ENCODE assay signal across 8 cellular contexts in genomic region chr7:158830211-158830723, GRCh38. TPM values are rescaled to one million over a fixed set of nuclear protein-coding genes. Genes with fewer than 3 reads are reported as not detected.
A peak's percentile ranks its signal among the peaks of the same experiment; 100 is the strongest.
DNase-seq lines count a peak whose midpoint lies in the region; ATAC-seq and TF ChIP-seq lines count a peak whose summit lies in the region.

No MANE protein-coding gene starts in this region.

- H3K9me3 ChIP-seq in left lung (no peaks in the 10 kb centered on the region), testis (no peaks in the 10 kb centered on the region)

- no peaks in the 10 kb centered on the region for H3K9me3 Mint-ChIP-seq in T-helper 2 cell treated with Interferon-gamma antibody and Interleukin-4, amounts not matched to agents 5 μg/mL and 100 μg/mL, for 36 hours

- peaks cover 5% of the 10 kb centered on the region for H3K27me3 Mint-ChIP-seq in T-helper 2 cell treated with Interferon-gamma antibody and Interleukin-4, amounts not matched to agents 5 μg/mL and 100 μg/mL, for 36 hours (ENCODE audit: low read depth)

- peak overlapping the region; percentile 86 for H3K27ac Mint-ChIP-seq in T-helper 2 cell treated with Interferon-gamma antibody and Interleukin-4, amounts not matched to agents 5 μg/mL and 100 μg/mL, for 36 hours

- in situ Hi-C loops in astrocyte of the cerebellum (cut with HindIII; ENCODE audit: low sequenced_read_pairs) = no loop called here

- no peaks in the 10 kb centered on the region for H3K27me3 ChIP-seq in left lung
- no peaks in the 10 kb centered on the region for H3K27me3 ChIP-seq in testis

- peak overlapping the region; percentile 72 for H3K4me3 Mint-ChIP-seq in T-helper 2 cell treated with Interferon-gamma antibody and Interleukin-4, amounts not matched to agents 5 μg/mL and 100 μg/mL, for 36 hours

- H3K36me3 Mint-ChIP-seq in T-helper 2 cell treated with Interferon-gamma antibody and Interleukin-4, amounts not matched to agents 5 μg/mL and 100 μg/mL, for 36 hours (ENCODE audit: low read depth) = peaks cover 14% of the 10 kb centered on the region

- peaks cover 29% of the 10 kb centered on the region for H3K4me1 Mint-ChIP-seq in T-helper 2 cell treated with Interferon-gamma antibody and Interleukin-4, amounts not matched to agents 5 μg/mL and 100 μg/mL, for 36 hours (ENCODE audit: low read depth)

- WGBS in testis, 2 donors = 0 to 2% methylated on average over 12 to 14 of the region's 14 CpGs

- H3K4me1 ChIP-seq in left lung (peaks cover 0 to 28% of the 10 kb centered on the region in 2 donors), testis (peaks cover 33% of the 10 kb centered on the region)

- peak; percentile 0 for ATAC-seq in left lung
- ATAC-seq in GM21360 (IDR thresholded peaks at IDR 0.05; ENCODE audit: unreplicated experiment) = no peak
- no peak for ATAC-seq in HG02852 (IDR thresholded peaks at IDR 0.05; ENCODE audit: unreplicated experiment)

- no peak for TF ChIP-seq CTCF in astrocyte of the cerebellum (IDR thresholded peaks at IDR 0.05; ENCODE audit: low read depth, low read length, missing control alignments)
- no peak for TF ChIP-seq CTCF in left lung (IDR thresholded peaks at IDR 0.05)
- TF ChIP-seq CTCF in testis (IDR thresholded peaks at IDR 0.05) = no peak

- peak overlapping the region; percentile 99 for H3K27ac ChIP-seq in left lung
- H3K27ac ChIP-seq in testis = peak overlapping the region; percentile 98 to 100

- no peaks in the 10 kb centered on the region for H3K36me3 ChIP-seq in left lung
- no peaks in the 10 kb centered on the region for H3K36me3 ChIP-seq in testis (ENCODE audit: low read depth, missing control alignments)

- intact Hi-C loops in left lung (cut with DNase I) (no loop called here), testis (cut with DNase I; ENCODE audit: low total_unique reads) (no loop called here)

- no peak for TF ChIP-seq POLR2A in testis (IDR thresholded peaks at IDR 0.05)

- no peak for DNase-seq in T-helper 2 cell treated with Interferon-gamma antibody and Interleukin-4, amounts not matched to agents 5 μg/mL and 100 μg/mL, for 36 hours (ENCODE audit: low spot score)
- no peak for DNase-seq in T-helper 2 cell
- no peak for DNase-seq in astrocyte of the cerebellum (ENCODE audit: low read depth)
- no peak for DNase-seq in left lung
- DNase-seq in testis = no peak
- no peak for DNase-seq in NCI-H146 (lab: John Stamatoyannopoulos, UW)

- peak overlapping the region; percentile 85 for H3K4me3 ChIP-seq in astrocyte of the cerebellum (ENCODE audit: low read depth, low read length)
- H3K4me3 ChIP-seq in left lung = peak overlapping the region; percentile 78 to 84
- peak overlapping the region; percentile 89 to 94 for H3K4me3 ChIP-seq in testis

RNA-seq across cellular contexts. Expression of gene ESYT2, which starts 1.0 kb away (rescaled TPM):
- total RNA-seq in left lung = 10 to 100 TPM; 69.7 to 75.7 TPM
- total RNA-seq in testis = 10 to 100 TPM; 61.1 to 73.1 TPM
- polyA plus RNA-seq in testis (ENCODE audit: insufficient read depth, low read depth, low replicate concordance) = 53.9 TPM

RNA-seq across cellular contexts. Expression of gene DYNC2I1, which starts 26.1 kb away (rescaled TPM):
- total RNA-seq in left lung (10 to 100 TPM; 10.8 to 17.3 TPM), testis (10 to 100 TPM; 71.5 to 86.8 TPM)
- 72.1 TPM for polyA plus RNA-seq in testis (ENCODE audit: insufficient read depth, low read depth, low replicate concordance)
